14 cellular contexts compared by ENCODE assay signal in genomic region chr1:109847251-109847650, GRCh38.
DNase-seq lines count a peak whose midpoint lies in the region; ATAC-seq, FAIRE-seq and TF ChIP-seq lines count a peak whose summit lies in the region.
"Had no signal": no experiment of that assay in that cellular context is flagged by ENCODE, and none has a peak within 500 bp of the region (broad histone marks: within the 10 kb centered on the region; RNA-seq: fewer than 3 reads in every experiment).

No MANE protein-coding gene starts in this region.

- H4K91ac ChIP-seq in H1 (replicated peaks; ENCODE audit: insufficient read length, low read length) = peak overlapping the region; percentile 30

- H3K9me3 ChIP-seq in H1 (ENCODE audit: insufficient read depth in 2 of 2, low read depth in 1 of 2, low read length in 1 of 2) (no peaks in the 10 kb centered on the region), HepG2 (ENCODE audit: low read length) (no peaks in the 10 kb centered on the region), Karpas-422 (ENCODE audit: low read length) (no peaks in the 10 kb centered on the region)
- no peaks in the 10 kb centered on the region for H3K9me3 ChIP-seq in CD8-positive, alpha-beta T cell (ENCODE audit: low read length)
- H3K9me3 ChIP-seq: A549 had no signal

- TF ChIP-seq CTCF in H1 (IDR thresholded peaks at IDR 0.05; ENCODE audit: control extremely low read depth in 1 of 3, insufficient read depth in 1 of 3, low read depth in 1 of 3, low read length in 3 of 3) (no peak), HepG2 (CRISPR knock-in tag; IDR thresholded peaks at IDR 0.05) (no peak), glutamatergic neuron (IDR thresholded peaks at IDR 0.05; ENCODE audit: partially characterized antibody, unreplicated experiment) (no peak)
- TF ChIP-seq CTCF in CD8-positive, alpha-beta T cell (IDR thresholded peaks at IDR 0.05) = no peak

- no peak overlapping the region for H2BK12ac ChIP-seq in H1 (ENCODE audit: low read depth, low read length)

- H2AFZ ChIP-seq in H1 (ENCODE audit: low read length) (no peak overlapping the region), HepG2 (ENCODE audit: low read length) (no peak overlapping the region), Karpas-422 (ENCODE audit: low read length) (no peak overlapping the region)
- H2AFZ ChIP-seq: GM23248 had no signal

- no peak overlapping the region for H4K8ac ChIP-seq in H1 (ENCODE audit: extremely low read depth, insufficient read depth, low read length)

- no peaks in the 10 kb centered on the region for H3K23me2 ChIP-seq in H1 (ENCODE audit: low read depth, low read length)

- H3K14ac ChIP-seq in H1 (ENCODE audit: insufficient read length) = no peak overlapping the region

- no peak overlapping the region for H3K18ac ChIP-seq in H1 (ENCODE audit: extremely low read depth, low read length)

- no peaks in the 10 kb centered on the region for H3K4me1 ChIP-seq in H1 (replicated peaks in 1 of 4; ENCODE audit: control insufficient read depth in 3 of 4, insufficient read depth in 4 of 4, low read length in 3 of 4)
- peaks cover 31% of the 10 kb centered on the region for H3K4me1 ChIP-seq in HepG2 (ENCODE audit: insufficient read depth, low read length)
- no peaks in the 10 kb centered on the region for H3K4me1 ChIP-seq in Karpas-422 (ENCODE audit: low read length)
- no peaks in the 10 kb centered on the region for H3K4me1 ChIP-seq in CD8-positive, alpha-beta T cell (ENCODE audit: insufficient read depth, low read length)

- FAIRE-seq in H1 (lab: Jason Lieb, UNC) (no peak), HepG2 (lab: Jason Lieb, UNC) (no peak)
- FAIRE-seq: A549, GM12878, GM18507 had no signal

- no peak for TF ChIP-seq EP300 in H1 (IDR thresholded peaks at IDR 0.05; ENCODE audit: borderline replicate concordance in 1 of 2, low read depth in 2 of 2, low read length in 2 of 2)
- TF ChIP-seq EP300 in HepG2 (IDR thresholded peaks at IDR 0.05; ENCODE audit: low read depth in 2 of 2, low read length in 2 of 2) = no peak
- no peak for TF ChIP-seq EP300 in HepG2 (CRISPR knock-in tag; IDR thresholded peaks at IDR 0.05; ENCODE audit: borderline replicate concordance)

- intact Hi-C loops in HepG2 (cut with micrococcal nuclease; ENCODE audit: unreplicated experiment) = no loop called here
- intact Hi-C loops in CD8-positive, alpha-beta T cell (cut with DNase I, micrococcal nuclease) = no loop called here

- no peak overlapping the region for H3K4me3 ChIP-seq in H1 (ENCODE audit: extremely low read depth in 1 of 4, insufficient read depth in 2 of 4, low read depth in 3 of 4, low read length in 4 of 4)
- no peak overlapping the region for H3K4me3 ChIP-seq in HepG2 (replicated peaks in 1 of 3; ENCODE audit: insufficient read depth in 1 of 3, low read depth in 2 of 3, low read length in 3 of 3)
- H3K4me3 ChIP-seq in Karpas-422 (ENCODE audit: low read length) = no peak overlapping the region
- H3K4me3 ChIP-seq in CD8-positive, alpha-beta T cell (ENCODE audit: low read depth, low read length) = no peak overlapping the region
- H3K4me3 ChIP-seq: A549, GM12878, GM23248 had no signal

- CTCF ChIA-PET in H1 (lab: Charles Lee; ENCODE audit: partially characterized antibody) = interaction anchor here (1.4 to 1.5 kb wide), 2 partner anchors 42 to 56 kb away, joined by 3 to 4 read pairs; no protein-coding TSS in a partner anchor
- CTCF ChIA-PET in HepG2 (lab: Yijun Ruan, JAX; ENCODE audit: low intra/inter-chr PET ratio, low total read pairs) = no interaction called here
- CTCF ChIA-PET in CD8-positive, alpha-beta T cell (lab: Charles Lee) = no interaction called here

- H2BK20ac ChIP-seq in H1 (ENCODE audit: low read length) = no peak overlapping the region

- H3K9me3 Mint-ChIP-seq in glutamatergic neuron (ENCODE audit: unreplicated experiment) = peaks cover 1% of the 10 kb centered on the region
- peaks cover 2% of the 10 kb centered on the region for H3K9me3 Mint-ChIP-seq in CD8-positive, alpha-beta T cell
- H3K9me3 Mint-ChIP-seq: CD14-positive monocyte had no signal

- H3K56ac ChIP-seq in H1 (replicated peaks; ENCODE audit: insufficient read length, low read depth, low read length) = no peak overlapping the region

- no peak overlapping the region for H2BK120ac ChIP-seq in H1 (replicated peaks; ENCODE audit: low read depth, low read length)

- no TSS peak for BruUV-seq in HepG2 (replicated peaks; lab: Mats Ljungman, UMichigan)

- no peak overlapping the region for H2BK15ac ChIP-seq in H1 (ENCODE audit: low read length)

- H3K36me3 ChIP-seq in H1 (ENCODE audit: control insufficient read depth in 2 of 4, insufficient read depth in 4 of 4, low read length in 3 of 4) (no peaks in the 10 kb centered on the region), HepG2 (replicated peaks in 1 of 2; ENCODE audit: control insufficient read depth in 1 of 2, insufficient read depth in 2 of 2, low read length in 2 of 2) (no peaks in the 10 kb centered on the region), Karpas-422 (ENCODE audit: insufficient read depth, low read length) (no peaks in the 10 kb centered on the region)
- H3K36me3 ChIP-seq in CD8-positive, alpha-beta T cell (ENCODE audit: insufficient read depth, low read length) = no peaks in the 10 kb centered on the region

- H3K4me2 ChIP-seq in H1 (ENCODE audit: insufficient read depth in 1 of 2, low read depth in 2 of 2, low read length in 2 of 2) (no peak overlapping the region), HepG2 (ENCODE audit: low read depth, low read length) (no peak overlapping the region), Karpas-422 (ENCODE audit: low read depth, low read length, poor library complexity, severe bottlenecking) (no peak overlapping the region)
- H3K4me2 ChIP-seq: A549 had no signal

- in situ Hi-C loops in HepG2 (cut with HindIII; ENCODE audit: extremely low pct_ligation_motif_present, low pct_unique_long_range_greater_than_20kb) = no loop called here

- H2BK5ac ChIP-seq in H1 (ENCODE audit: low read depth, low read length) = no peak overlapping the region

- 99% methylated on average over 7 of the region's 7 CpGs; no CpG with 5 or more reads in 1 of the 2 experiments for WGBS in H1 (ENCODE audit: extremely low coverage in 1 of 2, insufficient coverage in 1 of 2, insufficient read length in 1 of 2, insufficient replicate concordance in 2 of 2, low coverage in 1 of 2, low lambda C conversion rate in 2 of 2, missing lambda C conversion rate in 1 of 2), 2 experiments
- 72% methylated on average over 4 of the region's 7 CpGs for WGBS in HepG2 (ENCODE audit: low lambda C conversion rate)

- POLR2A ChIA-PET in H1 (lab: Charles Lee; ENCODE audit: partially characterized antibody) (interaction anchor here (1.0 kb wide), 1 partner anchor 64 kb away, joined by 3 read pairs; the partner anchor contains the start of gene CSF1), HepG2 (lab: Yijun Ruan, JAX) (no interaction called here)
- POLR2A ChIA-PET in CD8-positive, alpha-beta T cell (lab: Charles Lee) = no interaction called here

- no peaks in the 10 kb centered on the region for H3K4me1 Mint-ChIP-seq in glutamatergic neuron (ENCODE audit: low read depth, unreplicated experiment)
- H3K4me1 Mint-ChIP-seq in CD8-positive, alpha-beta T cell (ENCODE audit: low read depth) = no peaks in the 10 kb centered on the region

- H3K4ac ChIP-seq in H1 (replicated peaks; ENCODE audit: insufficient read length, low read depth, low read length) = no peak overlapping the region

- H4K20me1 ChIP-seq in H1 (replicated peaks in 1 of 2; ENCODE audit: control insufficient read depth in 1 of 2, insufficient read depth in 2 of 2, low read length in 2 of 2) = no peaks in the 10 kb centered on the region
- H4K20me1 ChIP-seq in HepG2 (ENCODE audit: insufficient read depth, low read length) = no peaks in the 10 kb centered on the region
- H4K20me1 ChIP-seq in Karpas-422 (ENCODE audit: insufficient read depth, low read depth, low read length) = no peaks in the 10 kb centered on the region

- TF ChIP-seq RAD21 in H1 (IDR thresholded peaks at IDR 0.05 in 1 of 2, conservative IDR thresholded peaks at IDR 0.05 in 1 of 2; ENCODE audit: low read depth in 2 of 2, low read length in 2 of 2) (no peak), HepG2 (CRISPR knock-in tag; IDR thresholded peaks at IDR 0.05) (no peak)

- H3K27me3 ChIP-seq in H1 (replicated peaks in 1 of 4; ENCODE audit: control insufficient read depth in 3 of 4, extremely low read depth in 1 of 4, insufficient read depth in 3 of 4, low read length in 3 of 4) = no peaks in the 10 kb centered on the region
- peaks cover 0 to 6% of the 10 kb centered on the region in 2 experiments; a peak in 3 of 5 replicates for H3K27me3 ChIP-seq in HepG2 (ENCODE audit: control insufficient read depth in 1 of 2, insufficient read depth in 2 of 2, low read length in 2 of 2)
- H3K27me3 ChIP-seq in Karpas-422 (ENCODE audit: low read length) = 0 out of 2 replicates have a peak, but pooled peaks cover 4% of the 10 kb centered on the region
- no peaks in the 10 kb centered on the region for H3K27me3 ChIP-seq in CD8-positive, alpha-beta T cell (ENCODE audit: insufficient read depth, low read length)

- H3K23ac ChIP-seq in H1 (ENCODE audit: insufficient read length) = no peak overlapping the region

- no peaks in the 10 kb centered on the region for H3K27me3 Mint-ChIP-seq in glutamatergic neuron (ENCODE audit: unreplicated experiment)
- no peaks in the 10 kb centered on the region for H3K27me3 Mint-ChIP-seq in CD8-positive, alpha-beta T cell (ENCODE audit: low read depth)

- TF ChIP-seq POLR2A in H1 (IDR thresholded peaks at IDR 0.05; ENCODE audit: control extremely low read depth in 1 of 2, low read depth in 2 of 2, low read length in 2 of 2) = no peak
- TF ChIP-seq POLR2A in HepG2 (IDR thresholded peaks at IDR 0.05; ENCODE audit: insufficient read depth in 1 of 2, low read depth in 2 of 2, low read length in 2 of 2) = no peak

- no peak; the same call in 2 of the 3 replicates for ATAC-seq in HepG2
- no peak for ATAC-seq in CD8-positive, alpha-beta T cell
- ATAC-seq: A549, GM12878 had no signal

- DNase-seq in H1 (ENCODE audit: low read depth in 1 of 2, low spot score in 2 of 2) = peak in 1 of 2 experiments; percentile 17
- no peak for DNase-seq in HepG2 (ENCODE audit: low spot score)
- DNase-seq in pons (ENCODE audit: low spot score) = peak; percentile 38
- DNase-seq in Karpas-422 = no peak
- no peak for DNase-seq in glutamatergic neuron
- no peak for DNase-seq in CD8-positive, alpha-beta T cell
- DNase-seq: DMS79, GM23248, H7 had no signal

- H3K36me3 Mint-ChIP-seq in glutamatergic neuron (ENCODE audit: unreplicated experiment) = no peaks in the 10 kb centered on the region
- no peaks in the 10 kb centered on the region for H3K36me3 Mint-ChIP-seq in CD8-positive, alpha-beta T cell
- H3K36me3 Mint-ChIP-seq: CD14-positive monocyte had no signal

- H3K79me2 ChIP-seq in H1 (ENCODE audit: control insufficient read depth in 1 of 2, insufficient read depth in 2 of 2, low read length in 2 of 2) (no peaks in the 10 kb centered on the region), HepG2 (ENCODE audit: insufficient read depth, low read length) (no peaks in the 10 kb centered on the region), Karpas-422 (ENCODE audit: low read length) (no peaks in the 10 kb centered on the region)

- H3K4me3 Mint-ChIP-seq in glutamatergic neuron (ENCODE audit: unreplicated experiment) = no peak overlapping the region
- no peak overlapping the region for H3K4me3 Mint-ChIP-seq in CD8-positive, alpha-beta T cell
- H3K4me3 Mint-ChIP-seq: CD14-positive monocyte had no signal

- H2AK5ac ChIP-seq in H1 (ENCODE audit: low read depth, low read length) = no peak overlapping the region

- no peak overlapping the region for H3K27ac ChIP-seq in H1 (ENCODE audit: low read depth, low read length)
- H3K27ac ChIP-seq in HepG2 (ENCODE audit: extremely low read length, insufficient read depth, low read length) = no peak overlapping the region
- no peak overlapping the region for H3K27ac ChIP-seq in Karpas-422 (ENCODE audit: low read length)
- no peak overlapping the region for H3K27ac ChIP-seq in CD8-positive, alpha-beta T cell (ENCODE audit: low read depth, low read length)
- H3K27ac ChIP-seq: GM23248, HL-60 had no signal

- H3K9ac ChIP-seq in H1 (replicated peaks in 1 of 4; ENCODE audit: extremely low read depth in 1 of 4, low read depth in 3 of 4, low read length in 3 of 4) = no peak overlapping the region
- no peak overlapping the region for H3K9ac ChIP-seq in HepG2 (ENCODE audit: insufficient read depth, low read depth, low read length)
- no peak overlapping the region for H3K9ac ChIP-seq in Karpas-422 (ENCODE audit: low read length)
- H3K9ac ChIP-seq: GM23248 had no signal

- no peak overlapping the region for H3K27ac Mint-ChIP-seq in glutamatergic neuron (ENCODE audit: unreplicated experiment)
- no peak overlapping the region for H3K27ac Mint-ChIP-seq in CD8-positive, alpha-beta T cell

- peaks cover 2% of the 10 kb centered on the region; the same call in 1 of the 2 replicates for H3K79me1 ChIP-seq in H1 (ENCODE audit: low read depth, low read length)

- H3K9me2 ChIP-seq in Karpas-422 (replicated peaks; ENCODE audit: insufficient read depth, low read length) = no peaks in the 10 kb centered on the region

- H4K5ac ChIP-seq in H1 (ENCODE audit: insufficient read length, low read depth, low read length) = no peak overlapping the region
